12 cellular contexts compared by ENCODE assay signal in genomic region chr3:17632401-17633100, GRCh38.
DNase-seq lines count a peak whose midpoint lies in the region; ATAC-seq, FAIRE-seq and TF ChIP-seq lines count a peak whose summit lies in the region.
"Had no signal": no experiment of that assay in that cellular context is flagged by ENCODE, and none has a peak within 500 bp of the region (broad histone marks: within the 10 kb centered on the region; RNA-seq: fewer than 3 reads in every experiment).

No MANE protein-coding gene starts in this region.

- no peak for TF ChIP-seq CTCF in fibroblast of lung (conservative IDR thresholded peaks at IDR 0.05 in 1 of 2, IDR thresholded peaks at IDR 0.05 in 1 of 2; ENCODE audit: low read depth in 1 of 2, low read length in 2 of 2)

- no peaks in the 10 kb centered on the region for H3K27me3 ChIP-seq in fibroblast of lung (ENCODE audit: control insufficient read depth, insufficient read depth, low read length)
- H3K27me3 ChIP-seq: heart left ventricle had no signal

- no peak overlapping the region for H2AFZ ChIP-seq in fibroblast of lung (ENCODE audit: low read length)

- H3K4me2 ChIP-seq in fibroblast of lung (ENCODE audit: extremely low read depth, insufficient read depth, low read length) = peak overlapping the region; percentile 8

- H3K4me3 ChIP-seq in fibroblast of lung (replicated peaks in 1 of 4; ENCODE audit: control extremely low read depth in 1 of 4, insufficient read depth in 1 of 4, low read depth in 3 of 4, low read length in 4 of 4) = no peak overlapping the region
- H3K4me3 ChIP-seq: heart left ventricle, thoracic aorta had no signal

- no peaks in the 10 kb centered on the region for H3K79me2 ChIP-seq in fibroblast of lung (ENCODE audit: control insufficient read depth, insufficient read depth, low read length)

- ATAC-seq in GM21423 (IDR thresholded peaks at IDR 0.05; ENCODE audit: unreplicated experiment) = peak; percentile 52
- ATAC-seq in GM18909 (IDR thresholded peaks at IDR 0.05; ENCODE audit: poor library complexity, unreplicated experiment) = no peak

- H3K9me3 ChIP-seq in fibroblast of lung (ENCODE audit: control insufficient read depth, insufficient read depth, low read depth, low read length) = no peaks in the 10 kb centered on the region
- H3K9me3 ChIP-seq: heart left ventricle, thoracic aorta had no signal

- H3K27ac ChIP-seq in fibroblast of lung (ENCODE audit: insufficient read depth, low read length) = no peak overlapping the region
- H3K27ac ChIP-seq: heart left ventricle, thoracic aorta had no signal

- H3K9ac ChIP-seq in fibroblast of lung (ENCODE audit: insufficient read depth, low read length) = no peak overlapping the region

- H3K36me3 ChIP-seq in fibroblast of lung (ENCODE audit: control insufficient read depth, insufficient read depth, low read length) = no peaks in the 10 kb centered on the region
- H3K36me3 ChIP-seq: heart left ventricle, thoracic aorta had no signal

- peaks cover 2% of the 10 kb centered on the region for H3K4me1 ChIP-seq in fibroblast of lung (ENCODE audit: control insufficient read depth, extremely low read depth, insufficient read depth, low read length)

- DNase-seq in A172 (ENCODE audit: low spot score) (peak; percentile 80), RCC 7860 (ENCODE audit: low spot score) (peak; percentile 42), fibroblast of lung (ENCODE audit: low read depth in 2 of 2) (peak; percentile 73 to 85), NCI-H748 treated with DMSO at 0.1 percent for 48 hours (lab: John Stamatoyannopoulos, UW) (no peak), NCI-H774 (lab: John Stamatoyannopoulos, UW) (no peak), iPS-NIHi7 (ENCODE audit: extremely low spot score) (no peak)
- DNase-seq: GOT3, heart left ventricle, NCI-H526 had no signal

- H4K20me1 ChIP-seq in fibroblast of lung (ENCODE audit: control insufficient read depth, extremely low read depth, insufficient read depth, low read length) = no peaks in the 10 kb centered on the region

- peak; percentile 82 for FAIRE-seq in RCC 7860 (lab: Jason Lieb, UNC)

Comparison
In these comparisons a context has a peak if more than half of its experiments do, and no peak if none do; other contexts are left out.
1. DNase-seq: peak in A172 (single experiment), RCC 7860 (single experiment) and fibroblast of lung (2 of 2); none in NCI-H748 treated with DMSO at 0.1 percent for 48 hours (single experiment), NCI-H774 (single experiment) and iPS-NIHi7 (single experiment).